7 cellular contexts compared by ENCODE assay signal in the genomic region with DNA sequence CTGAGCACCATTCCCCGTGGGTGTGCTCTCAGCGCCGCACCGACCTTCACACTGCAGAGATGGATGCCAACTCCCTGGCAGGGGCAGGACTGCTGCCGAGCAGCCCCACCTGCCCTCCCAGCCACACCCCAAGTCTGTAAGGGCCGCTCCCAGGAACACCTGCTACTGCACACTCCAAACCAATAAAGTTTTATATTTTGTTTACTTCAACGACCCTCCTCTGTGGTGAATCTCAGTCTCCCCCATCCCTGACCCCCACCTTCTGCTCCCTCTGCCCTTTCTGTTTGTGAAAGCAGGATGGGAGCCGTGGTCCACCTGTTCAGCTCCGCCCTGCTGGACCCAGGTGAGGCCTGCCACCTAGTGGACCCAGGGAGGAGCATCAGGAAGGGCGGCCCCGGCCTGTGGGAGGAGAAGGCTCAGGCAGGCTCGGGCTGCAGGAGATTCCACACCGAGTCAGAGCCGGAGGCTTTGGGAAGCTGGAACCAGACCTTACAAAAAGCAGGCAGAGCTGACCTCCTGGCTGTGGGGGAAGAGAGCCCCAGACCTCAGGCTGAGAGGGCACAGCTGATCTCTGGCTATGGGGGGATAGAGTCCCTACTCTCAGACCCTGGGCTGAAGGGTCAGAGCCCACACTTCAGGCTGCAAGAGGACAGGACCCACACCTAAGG. TPM values are rescaled to one million over a fixed set of nuclear protein-coding genes. Genes with fewer than 3 reads are reported as not detected.
DNase-seq lines count a peak whose midpoint lies in the region; FAIRE-seq and TF ChIP-seq lines count a peak whose summit lies in the region.

No MANE protein-coding gene starts in this region.

- no peaks in the 10 kb centered on the region for H3K9me3 ChIP-seq in testis

- no peaks in the 10 kb centered on the region for H3K27me3 ChIP-seq in testis

- peaks cover 3% of the 10 kb centered on the region for H3K4me1 ChIP-seq in testis

- TF ChIP-seq CTCF in fibroblast of villous mesenchyme (IDR thresholded peaks at IDR 0.05; ENCODE audit: insufficient read depth, low read depth, low read length): peak; percentile 89
- peak; percentile 59 to 75 (median 72) for TF ChIP-seq CTCF in testis (IDR thresholded peaks at IDR 0.05)

- 41 to 50% methylated on average over 6 to 13 of the region's 14 CpGs for WGBS in testis, 2 donors

- H3K4me3 ChIP-seq in fibroblast of villous mesenchyme (ENCODE audit: low read depth, low read length) (no peak overlapping the region), testis (no peak overlapping the region)

- intact Hi-C loops in testis (cut with DNase I; ENCODE audit: low total_unique reads): no loop called here

- DNase-seq in GM12892 (ENCODE audit: insufficient read length): peak; percentile 87
- peak; percentile 10 for DNase-seq in KG1 (lab: John Stamatoyannopoulos, UW)
- peak; percentile 65 for DNase-seq in RKO (ENCODE audit: low spot score)
- DNase-seq in activated T-helper 1 cell treated with Interleukin-2 at 50 U/mL for 16 hours (ENCODE audit: low read depth): peak; percentile 47
- DNase-seq in fibroblast of villous mesenchyme (ENCODE audit: low read depth): peak; percentile 68
- DNase-seq in nucleus accumbens (lab: John Stamatoyannopoulos, UW): peak in 41 of 56 donors; percentile 4 to 77 (median 30)
- DNase-seq in testis: peak; percentile 88

- no peak overlapping the region for H3K27ac ChIP-seq in testis

- no peak for TF ChIP-seq POLR2A in GM12892 (IDR thresholded peaks at IDR 0.05; ENCODE audit: low read depth, low read length)
- TF ChIP-seq POLR2A in testis (IDR thresholded peaks at IDR 0.05): no peak

- peak; percentile 82 for FAIRE-seq in GM12892 (lab: Jason Lieb, UNC)

- no peaks in the 10 kb centered on the region for H3K36me3 ChIP-seq in testis (ENCODE audit: low read depth, missing control alignments)

RNA-seq across cellular contexts. Expression of a gene that starts 1.0 kb away (rescaled TPM):
- not detected for polyA plus RNA-seq in GM12892 (2012; ENCODE audit: missing spikeins)
- not detected in 2 replicates for total RNA-seq in fibroblast of villous mesenchyme
- not detected for total RNA-seq in testis
- not detected for polyA plus RNA-seq in testis (ENCODE audit: insufficient read depth, low read depth, low replicate concordance)

RNA-seq across cellular contexts. Expression of a gene that starts 5.3 kb away (rescaled TPM):
- 0.17 TPM for polyA plus RNA-seq in GM12892 (2012; ENCODE audit: missing spikeins)
- total RNA-seq in fibroblast of villous mesenchyme (under 0.01 and 0.43 TPM in 2 replicates), testis (1 to 10 TPM; 2.5 to 3.8 TPM)
- 2.6 TPM for polyA plus RNA-seq in testis (ENCODE audit: insufficient read depth, low read depth, low replicate concordance)

RNA-seq across cellular contexts. Expression of a gene that starts 17.3 kb away (rescaled TPM):
- not detected for polyA plus RNA-seq in GM12892 (2012; ENCODE audit: missing spikeins)
- 188 and 255 TPM in 2 replicates for total RNA-seq in fibroblast of villous mesenchyme
- 10 to 100 TPM; 32.8 to 52.5 TPM for total RNA-seq in testis
- 23.3 TPM for polyA plus RNA-seq in testis (ENCODE audit: insufficient read depth, low read depth, low replicate concordance)

RNA-seq across cellular contexts. Expression of a gene that starts 57.2 kb away (rescaled TPM):
- 14.7 TPM for polyA plus RNA-seq in GM12892 (2012; ENCODE audit: missing spikeins)
- total RNA-seq in fibroblast of villous mesenchyme (54.0 and 61.8 TPM in 2 replicates), testis (10 to 100 TPM; 61.9 to 70.2 TPM)
- 98.4 TPM for polyA plus RNA-seq in testis (ENCODE audit: insufficient read depth, low read depth, low replicate concordance)

Comparison
In these comparisons a context has a peak if more than half of its experiments do, and no peak if none do; other contexts are left out.
1. DNase-seq: peak in every context shown above with its lines; median percentile 88 in testis; 87 in GM12892; 68 in fibroblast of villous mesenchyme; 65 in RKO; 47 in activated T-helper 1 cell treated with Interleukin-2 at 50 U/mL for 16 hours; 30 in nucleus accumbens; 10 in KG1.